Comparison of ENCODE assay signal across 10 cellular contexts in the genomic region with DNA sequence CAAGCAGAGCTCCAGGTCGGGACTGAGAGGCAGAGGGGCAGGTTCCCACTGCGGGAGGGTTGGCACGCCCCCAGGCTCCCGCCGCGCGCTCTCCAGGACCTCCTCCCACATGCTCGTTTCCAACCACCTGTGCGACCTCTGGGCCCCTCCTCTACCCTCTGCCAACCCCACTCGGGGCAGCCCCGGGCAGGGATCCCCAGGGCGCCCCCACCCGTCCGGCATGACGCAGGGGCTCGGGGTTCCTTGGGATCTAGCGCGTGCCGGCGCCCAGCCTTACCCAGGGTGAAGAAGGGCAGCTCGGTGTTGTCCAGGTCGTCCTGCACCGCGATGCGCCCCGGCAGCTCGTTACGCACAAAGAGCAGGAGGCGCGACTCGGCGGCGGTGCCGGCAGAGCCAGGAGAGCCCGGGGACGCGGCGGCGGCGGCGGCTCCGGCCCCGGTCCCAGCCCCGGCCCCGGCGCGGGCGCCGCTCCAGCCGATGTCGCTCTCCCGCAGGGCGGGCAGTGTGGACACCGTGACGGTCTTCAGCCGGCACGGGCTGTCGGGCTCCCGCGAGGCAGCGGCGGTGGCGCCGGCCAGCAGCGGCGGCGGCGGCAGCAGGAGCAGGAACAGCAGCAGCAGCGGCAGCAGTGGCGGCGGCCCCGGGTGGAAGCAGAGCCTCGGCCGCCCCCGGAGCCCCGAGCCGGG. TPM values are rescaled to one million over a fixed set of nuclear protein-coding genes. Genes with fewer than 3 reads are reported as not detected.
DNase-seq lines count a peak whose midpoint lies in the region; ATAC-seq, FAIRE-seq and TF ChIP-seq lines count a peak whose summit lies in the region.
"Had no signal": no experiment of that assay in that cellular context is flagged by ENCODE, and none has a peak within 500 bp of the region (broad histone marks: within the 10 kb centered on the region; RNA-seq: fewer than 3 reads in every experiment).

No MANE protein-coding gene starts in this region.

- no peaks in the 10 kb centered on the region for H3K36me3 ChIP-seq in esophagus muscularis mucosa

- peak overlapping the region in 1 of 4 donors; percentile 23 for H3K27ac ChIP-seq in esophagus muscularis mucosa (replicated peaks in 1 of 4)
- H3K27ac ChIP-seq: HL-60 had no signal

- peaks cover 0 to 74% (median 30%) of the 10 kb centered on the region in 4 donors for H3K27me3 ChIP-seq in esophagus muscularis mucosa

- peaks cover 17 to 31% (median 31%) of the 10 kb centered on the region in 4 donors for H3K4me1 ChIP-seq in esophagus muscularis mucosa

- H3K4me1 Mint-ChIP-seq in nephron progenitor cell: peaks cover 30% of the 10 kb centered on the region
- H3K4me1 Mint-ChIP-seq in activated CD4-positive, alpha-beta memory T cell treated with anti-CD3 and anti-CD28 coated beads for 36 hours (ENCODE audit: low read depth): no peaks in the 10 kb centered on the region

- no peaks in the 10 kb centered on the region for H3K9me3 Mint-ChIP-seq in nephron progenitor cell
- H3K9me3 Mint-ChIP-seq in activated CD4-positive, alpha-beta memory T cell treated with anti-CD3 and anti-CD28 coated beads for 36 hours: no peaks in the 10 kb centered on the region

- peak overlapping the region; percentile 52 to 64 (median 56) for H3K4me3 ChIP-seq in esophagus muscularis mucosa

- TF ChIP-seq CTCF in D721Med (IDR thresholded peaks at IDR 0.05; ENCODE audit: insufficient read depth, missing control alignments) (peak; percentile 25), esophagus muscularis mucosa (IDR thresholded peaks at IDR 0.05) (no peak), nephron progenitor cell (IDR thresholded peaks at IDR 0.05) (no peak)

- CTCF ChIA-PET in activated CD4-positive, alpha-beta memory T cell treated with anti-CD3 and anti-CD28 coated beads for 36 hours (lab: Charles Lee): no interaction called here

- no peaks in the 10 kb centered on the region for H3K36me3 Mint-ChIP-seq in nephron progenitor cell (ENCODE audit: low read depth)
- no peaks in the 10 kb centered on the region for H3K36me3 Mint-ChIP-seq in activated CD4-positive, alpha-beta memory T cell treated with anti-CD3 and anti-CD28 coated beads for 36 hours

- DNase-seq in D721Med (ENCODE audit: insufficient read length, low spot score) (peak; percentile 31), NCI-H1105 treated with DMSO at 0.1 percent for 48 hours (lab: John Stamatoyannopoulos, UW) (peak; percentile 48), esophagus muscularis mucosa (ENCODE audit: extremely low spot score) (no peak), nephron progenitor cell (peak; percentile 70)
- no peak for DNase-seq in stimulated activated CD4-positive, alpha-beta T cell treated with anti-CD3 and anti-CD28 coated beads, Interleukin-2, amount 100 ng/mL, for 24 hours
- DNase-seq in activated CD4-positive, alpha-beta memory T cell treated with anti-CD3 and anti-CD28 coated beads for 36 hours: no peak

- POLR2A ChIA-PET in activated CD4-positive, alpha-beta memory T cell treated with anti-CD3 and anti-CD28 coated beads for 36 hours (lab: Charles Lee): no interaction called here

- H3K27me3 Mint-ChIP-seq in nephron progenitor cell (ENCODE audit: low read depth, poor library complexity): peaks cover 44% of the 10 kb centered on the region
- H3K27me3 Mint-ChIP-seq in activated CD4-positive, alpha-beta memory T cell treated with anti-CD3 and anti-CD28 coated beads for 36 hours: peaks cover 25% of the 10 kb centered on the region

- TF ChIP-seq POLR2A in esophagus muscularis mucosa (IDR thresholded peaks at IDR 0.05; ENCODE audit: low read depth): no peak

- no peak overlapping the region for H3K27ac Mint-ChIP-seq in nephron progenitor cell
- H3K27ac Mint-ChIP-seq in activated CD4-positive, alpha-beta memory T cell treated with anti-CD3 and anti-CD28 coated beads for 36 hours: no peak overlapping the region

- no peaks in the 10 kb centered on the region for H3K9me3 ChIP-seq in esophagus muscularis mucosa

- no peak for FAIRE-seq in D721Med (lab: Jason Lieb, UNC)
- FAIRE-seq: colon had no signal

- WGBS in esophagus muscularis mucosa: 0% methylated on average over 21 of the region's 77 CpGs

- ATAC-seq in HG02852 (IDR thresholded peaks at IDR 0.05; ENCODE audit: unreplicated experiment) (no peak), GM21528 (IDR thresholded peaks at IDR 0.05; ENCODE audit: low FRiP score, unreplicated experiment) (no peak)

- no peak overlapping the region for H3K4me3 Mint-ChIP-seq in nephron progenitor cell
- H3K4me3 Mint-ChIP-seq in activated CD4-positive, alpha-beta memory T cell treated with anti-CD3 and anti-CD28 coated beads for 36 hours: no peak overlapping the region

- TF ChIP-seq EP300 in esophagus muscularis mucosa (IDR thresholded peaks at IDR 0.05): no peak

- intact Hi-C loops in esophagus muscularis mucosa (cut with DNase I): no loop called here
- intact Hi-C loops in activated CD4-positive, alpha-beta memory T cell treated with anti-CD3 and anti-CD28 coated beads for 36 hours (cut with micrococcal nuclease): no loop called here

RNA-seq across cellular contexts. Expression of gene ASTN2, which starts 0.5 kb away (rescaled TPM):
- total RNA-seq in esophagus muscularis mucosa: 1 to 10 TPM; 4.2 to 6.9 (median 5.5) TPM
- total RNA-seq in activated CD4-positive, alpha-beta memory T cell treated with anti-CD3 and anti-CD28 coated beads for 36 hours: 1 to 10 TPM; 3.3 to 3.4 TPM

Comparison
In these comparisons a context has a peak if more than half of its experiments do, and no peak if none do; other contexts are left out.
1. DNase-seq: peak in D721Med (single experiment), NCI-H1105 treated with DMSO at 0.1 percent for 48 hours (single experiment) and nephron progenitor cell (single experiment); none in esophagus muscularis mucosa (single experiment), stimulated activated CD4-positive, alpha-beta T cell treated with anti-CD3 and anti-CD28 coated beads, Interleukin-2, amount 100 ng/mL, for 24 hours (0 of 2) and activated CD4-positive, alpha-beta memory T cell treated with anti-CD3 and anti-CD28 coated beads for 36 hours (single experiment).